Comparison of ENCODE assay signal across 15 cellular contexts in genomic region chr6:30304002-30304401, GRCh38. TPM values are rescaled to one million over a fixed set of nuclear protein-coding genes. Genes with fewer than 3 reads are reported as not detected.
DNase-seq lines count a peak whose midpoint lies in the region; ATAC-seq lines count a peak whose summit lies in the region.
"Had no signal": no experiment of that assay in that cellular context is flagged by ENCODE, and none has a peak within 500 bp of the region (broad histone marks: within the 10 kb centered on the region; RNA-seq: fewer than 3 reads in every experiment).

No MANE protein-coding gene starts in this region.

- peak overlapping the region; percentile 23 for H3K27ac Mint-ChIP-seq in activated naive CD4-positive, alpha-beta T cell treated with anti-CD3 and anti-CD28 coated beads, Interleukin-2, amount 50 U/mL, for 24 hours
- H3K27ac Mint-ChIP-seq in CD8-positive, alpha-beta memory T cell: peak overlapping the region in 6 of 8 donors; percentile 1 to 63 (median 49)
- peak overlapping the region; percentile 31 for H3K27ac Mint-ChIP-seq in activated T-helper 1 cell treated with anti-CD3 and anti-CD28 coated beads, Interleukin-12 subunit alpha, Interleukin-12 subunit beta, Interleukin-2, Interleukin-4 antibody, amounts not matched to agents 30 ng/mL and 10 ng/mL and 1 ng/mL, durations not matched to agents 14 hours and 24 hours and 36 hours
- H3K27ac Mint-ChIP-seq in naive thymus-derived CD8-positive, alpha-beta T cell: peak overlapping the region in 3 of 10 donors; percentile 18 to 65 (median 58)
- H3K27ac Mint-ChIP-seq: CD4-positive, CD25-positive, alpha-beta regulatory T cell; H9 had no signal

- H3K27ac ChIP-seq in CD8-positive, alpha-beta memory T cell (ENCODE audit: low read depth, low read length): no peak overlapping the region
- H3K27ac ChIP-seq: BLaER1 treated with 17β-estradiol and CSF1 and Interleukin-3, amounts not matched to agents 10 nM and 100 nM had no signal

- intact Hi-C loops in activated T-helper 1 cell treated with anti-CD3 and anti-CD28 coated beads, Interleukin-12 subunit alpha, Interleukin-12 subunit beta, Interleukin-2, Interleukin-4 antibody, amounts not matched to agents 30 ng/mL and 10 ng/mL and 1 ng/mL, durations not matched to agents 14 hours and 24 hours and 36 hours (cut with micrococcal nuclease): no loop called here
- intact Hi-C loops in left ventricle myocardium superior (cut with micrococcal nuclease): no loop called here

- H3K9me3 Mint-ChIP-seq in activated naive CD4-positive, alpha-beta T cell treated with anti-CD3 and anti-CD28 coated beads, Interleukin-2, amount 50 U/mL, for 24 hours: peaks cover 16% of the 10 kb centered on the region
- H3K9me3 Mint-ChIP-seq in CD8-positive, alpha-beta memory T cell: no peaks in the 10 kb centered on the region
- peaks cover 32% of the 10 kb centered on the region for H3K9me3 Mint-ChIP-seq in activated T-helper 1 cell treated with anti-CD3 and anti-CD28 coated beads, Interleukin-12 subunit alpha, Interleukin-12 subunit beta, Interleukin-2, Interleukin-4 antibody, amounts not matched to agents 30 ng/mL and 10 ng/mL and 1 ng/mL, durations not matched to agents 14 hours and 24 hours and 36 hours
- peaks cover 0 to 6% (median 0%) of the 10 kb centered on the region in 9 donors for H3K9me3 Mint-ChIP-seq in naive thymus-derived CD8-positive, alpha-beta T cell

- CTCF ChIA-PET in CD8-positive, alpha-beta memory T cell (lab: Charles Lee): no interaction called here

- no peak overlapping the region for H3K4me3 Mint-ChIP-seq in activated naive CD4-positive, alpha-beta T cell treated with anti-CD3 and anti-CD28 coated beads, Interleukin-2, amount 50 U/mL, for 24 hours
- H3K4me3 Mint-ChIP-seq in CD8-positive, alpha-beta memory T cell: peak overlapping the region in 2 of 7 donors; percentile 22 to 41
- no peak overlapping the region for H3K4me3 Mint-ChIP-seq in activated T-helper 1 cell treated with anti-CD3 and anti-CD28 coated beads, Interleukin-12 subunit alpha, Interleukin-12 subunit beta, Interleukin-2, Interleukin-4 antibody, amounts not matched to agents 30 ng/mL and 10 ng/mL and 1 ng/mL, durations not matched to agents 14 hours and 24 hours and 36 hours
- peak overlapping the region in 1 of 10 donors; percentile 21 for H3K4me3 Mint-ChIP-seq in naive thymus-derived CD8-positive, alpha-beta T cell
- H3K4me3 Mint-ChIP-seq: CD4-positive, CD25-positive, alpha-beta regulatory T cell; H9 had no signal

- no peaks in the 10 kb centered on the region for H3K9me3 ChIP-seq in CD8-positive, alpha-beta memory T cell (ENCODE audit: low read length)

- H3K27me3 ChIP-seq in CD8-positive, alpha-beta memory T cell (ENCODE audit: insufficient read depth, low read length, poor library complexity, severe bottlenecking): no peaks in the 10 kb centered on the region
- H3K27me3 ChIP-seq: BLaER1 treated with 17β-estradiol and CSF1 and Interleukin-3, amounts not matched to agents 10 nM and 100 nM had no signal

- no peak for DNase-seq in activated naive CD4-positive, alpha-beta T cell (lab: John Stamatoyannopoulos, UW)
- DNase-seq in CD8-positive, alpha-beta memory T cell: no peak
- no peak for DNase-seq in activated T-helper 1 cell treated with anti-CD3 and anti-CD28 coated beads, Interleukin-12 subunit alpha, Interleukin-12 subunit beta, Interleukin-2, Interleukin-4 antibody, amounts not matched to agents 30 ng/mL and 10 ng/mL and 1 ng/mL, durations not matched to agents 14 hours and 24 hours and 36 hours (ENCODE audit: low spot score)
- DNase-seq in naive thymus-derived CD8-positive, alpha-beta T cell: no peak
- no peak for DNase-seq in left ventricle myocardium superior
- DNase-seq: ACHN; CD4-positive, CD25-positive, alpha-beta regulatory T cell; DMS79; GOT3; H9 had no signal

- peaks cover 7% of the 10 kb centered on the region for H3K4me1 ChIP-seq in CD8-positive, alpha-beta memory T cell (ENCODE audit: insufficient read depth, low read length)
- H3K4me1 ChIP-seq: BLaER1 treated with 17β-estradiol and CSF1 and Interleukin-3, amounts not matched to agents 10 nM and 100 nM had no signal

- POLR2A ChIA-PET in CD8-positive, alpha-beta memory T cell (lab: Charles Lee): no interaction called here
- POLR2A ChIA-PET in naive thymus-derived CD8-positive, alpha-beta T cell (lab: Charles Lee): no interaction called here

- no peak overlapping the region for H3K4me3 ChIP-seq in CD8-positive, alpha-beta memory T cell (ENCODE audit: low read length)
- H3K4me3 ChIP-seq: BLaER1 treated with 17β-estradiol and CSF1 and Interleukin-3, amounts not matched to agents 10 nM and 100 nM; GM12878 had no signal

- no peaks in the 10 kb centered on the region for H3K27me3 Mint-ChIP-seq in activated naive CD4-positive, alpha-beta T cell treated with anti-CD3 and anti-CD28 coated beads, Interleukin-2, amount 50 U/mL, for 24 hours
- H3K27me3 Mint-ChIP-seq in CD8-positive, alpha-beta memory T cell: no peaks in the 10 kb centered on the region
- H3K27me3 Mint-ChIP-seq in activated T-helper 1 cell treated with anti-CD3 and anti-CD28 coated beads, Interleukin-12 subunit alpha, Interleukin-12 subunit beta, Interleukin-2, Interleukin-4 antibody, amounts not matched to agents 30 ng/mL and 10 ng/mL and 1 ng/mL, durations not matched to agents 14 hours and 24 hours and 36 hours (ENCODE audit: insufficient read depth): no peaks in the 10 kb centered on the region
- no peaks in the 10 kb centered on the region for H3K27me3 Mint-ChIP-seq in naive thymus-derived CD8-positive, alpha-beta T cell
- H3K27me3 Mint-ChIP-seq: CD4-positive, CD25-positive, alpha-beta regulatory T cell had no signal

- H3K36me3 ChIP-seq in CD8-positive, alpha-beta memory T cell (ENCODE audit: insufficient read depth, low read length): peaks cover 13% of the 10 kb centered on the region

- peaks cover 57% of the 10 kb centered on the region for H3K36me3 Mint-ChIP-seq in activated naive CD4-positive, alpha-beta T cell treated with anti-CD3 and anti-CD28 coated beads, Interleukin-2, amount 50 U/mL, for 24 hours
- H3K36me3 Mint-ChIP-seq in CD8-positive, alpha-beta memory T cell: peaks cover 29 to 73% (median 47%) of the 10 kb centered on the region in 3 donors
- H3K36me3 Mint-ChIP-seq in activated T-helper 1 cell treated with anti-CD3 and anti-CD28 coated beads, Interleukin-12 subunit alpha, Interleukin-12 subunit beta, Interleukin-2, Interleukin-4 antibody, amounts not matched to agents 30 ng/mL and 10 ng/mL and 1 ng/mL, durations not matched to agents 14 hours and 24 hours and 36 hours (ENCODE audit: low read depth): peaks cover 61% of the 10 kb centered on the region
- H3K36me3 Mint-ChIP-seq in naive thymus-derived CD8-positive, alpha-beta T cell: peaks cover 14 to 49% (median 43%) of the 10 kb centered on the region in 3 donors

- peak; percentile 22 to 52 for ATAC-seq in naive thymus-derived CD8-positive, alpha-beta T cell
- ATAC-seq in left ventricle myocardium superior: no peak
- ATAC-seq in GM18868 (IDR thresholded peaks at IDR 0.05; ENCODE audit: unreplicated experiment): no peak
- ATAC-seq in GM18498 (IDR thresholded peaks at IDR 0.05; ENCODE audit: unreplicated experiment): no peak
- ATAC-seq: GM12878 had no signal

- H3K4me1 Mint-ChIP-seq in activated naive CD4-positive, alpha-beta T cell treated with anti-CD3 and anti-CD28 coated beads, Interleukin-2, amount 50 U/mL, for 24 hours: peaks cover 52% of the 10 kb centered on the region
- peaks cover 62 to 84% (median 77%) of the 10 kb centered on the region in 3 donors for H3K4me1 Mint-ChIP-seq in CD8-positive, alpha-beta memory T cell
- peaks cover 34% of the 10 kb centered on the region for H3K4me1 Mint-ChIP-seq in activated T-helper 1 cell treated with anti-CD3 and anti-CD28 coated beads, Interleukin-12 subunit alpha, Interleukin-12 subunit beta, Interleukin-2, Interleukin-4 antibody, amounts not matched to agents 30 ng/mL and 10 ng/mL and 1 ng/mL, durations not matched to agents 14 hours and 24 hours and 36 hours (ENCODE audit: low read depth)
- H3K4me1 Mint-ChIP-seq in naive thymus-derived CD8-positive, alpha-beta T cell: peaks cover 23 to 48% (median 37%) of the 10 kb centered on the region in 4 donors
- H3K4me1 Mint-ChIP-seq: H9 had no signal

RNA-seq across cellular contexts. Expression of gene TRIM39, which starts 22.7 kb away (rescaled TPM):
- 10 to 100 TPM; 19.9 to 21.9 TPM for total RNA-seq in CD8-positive, alpha-beta memory T cell
- polyA plus RNA-seq in CD8-positive, alpha-beta memory T cell: 12.0 TPM
- total RNA-seq in activated T-helper 1 cell treated with anti-CD3 and anti-CD28 coated beads, Interleukin-12 subunit alpha, Interleukin-12 subunit beta, Interleukin-2, Interleukin-4 antibody, amounts not matched to agents 30 ng/mL and 10 ng/mL and 1 ng/mL, durations not matched to agents 14 hours and 24 hours and 36 hours: 14.2 and 15.6 TPM in 2 replicates
- total RNA-seq in naive thymus-derived CD8-positive, alpha-beta T cell: 10 to 100 TPM; 22.1 to 23.1 TPM
- 10 to 100 TPM in 2 of 3 donors, 1 to 10 TPM in 1; 6.6 to 15.4 (median 12.7) TPM for polyA plus RNA-seq in naive thymus-derived CD8-positive, alpha-beta T cell
- 9.0 TPM for total RNA-seq in left ventricle myocardium superior

RNA-seq across cellular contexts. Expression of gene RPP21, which starts 41.0 kb away (rescaled TPM):
- total RNA-seq in CD8-positive, alpha-beta memory T cell: 10 to 100 TPM; 41.3 to 41.5 TPM
- polyA plus RNA-seq in CD8-positive, alpha-beta memory T cell: 71.0 TPM
- 54.2 and 62.8 TPM in 2 replicates for total RNA-seq in activated T-helper 1 cell treated with anti-CD3 and anti-CD28 coated beads, Interleukin-12 subunit alpha, Interleukin-12 subunit beta, Interleukin-2, Interleukin-4 antibody, amounts not matched to agents 30 ng/mL and 10 ng/mL and 1 ng/mL, durations not matched to agents 14 hours and 24 hours and 36 hours
- 10 to 100 TPM; 48.2 to 49.5 TPM for total RNA-seq in naive thymus-derived CD8-positive, alpha-beta T cell
- 10 to 100 TPM; 61.1 to 92.4 (median 73.6) TPM for polyA plus RNA-seq in naive thymus-derived CD8-positive, alpha-beta T cell
- total RNA-seq in left ventricle myocardium superior: 25.5 TPM

Comparison
In these comparisons a context has a peak if more than half of its experiments do, and no peak if none do; other contexts are left out.
1. ATAC-seq: peak in naive thymus-derived CD8-positive, alpha-beta T cell (2 of 2); none in left ventricle myocardium superior (single experiment), GM18868 (single experiment) and GM18498 (single experiment).